ENCODE assay signal across 16 cellular contexts in the genomic region with DNA sequence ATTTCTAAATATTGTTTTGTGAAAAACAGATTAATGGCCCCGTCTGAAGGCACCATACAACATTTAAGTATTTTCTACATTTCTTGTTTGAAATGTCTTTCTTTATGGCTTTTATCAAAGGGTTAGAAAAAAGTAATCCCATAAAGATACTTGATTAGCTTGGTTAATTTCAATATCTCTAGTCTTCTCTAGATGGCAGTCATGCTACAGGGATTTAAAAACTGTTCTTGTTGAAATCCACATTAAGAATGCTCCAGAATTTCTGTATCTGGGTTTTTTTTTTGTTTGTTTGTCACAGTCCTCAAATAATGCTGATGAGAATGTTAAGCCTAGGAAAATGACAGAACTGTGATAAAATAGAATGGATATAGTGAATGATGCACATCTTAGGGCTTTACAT.
DNase-seq lines count a peak whose midpoint lies in the region; ATAC-seq, FAIRE-seq and TF ChIP-seq lines count a peak whose summit lies in the region.
"Had no signal": no experiment of that assay in that cellular context is flagged by ENCODE, and none has a peak within 500 bp of the region (broad histone marks: within the 10 kb centered on the region; RNA-seq: fewer than 3 reads in every experiment).

No MANE protein-coding gene starts in this region.

- H3K4me2 ChIP-seq in keratinocyte (ENCODE audit: control insufficient read depth, extremely low read depth, insufficient read depth, low read depth, low read length) = no peak overlapping the region

- no peaks in the 10 kb centered on the region for H3K4me1 ChIP-seq in keratinocyte (ENCODE audit: control insufficient read depth, extremely low read depth, insufficient read depth, low read length)
- H3K4me1 ChIP-seq: heart right ventricle had no signal

- ATAC-seq in GM21515 (IDR thresholded peaks at IDR 0.05; ENCODE audit: unreplicated experiment) (no peak), GM21529 (IDR thresholded peaks at IDR 0.05; ENCODE audit: unreplicated experiment) (no peak)
- ATAC-seq: activated T-cell treated with anti-CD3 and anti-CD28 coated beads, Interleukin-2, amount 50 U/mL, for 72 hours; heart right ventricle had no signal

- no peak overlapping the region for H2AFZ ChIP-seq in keratinocyte (ENCODE audit: control insufficient read depth, low read length)

- no peak overlapping the region for H3K4me3 ChIP-seq in keratinocyte (ENCODE audit: control insufficient read depth in 2 of 3, extremely low read depth in 1 of 3, insufficient read depth in 2 of 3, low read depth in 1 of 3, low read length in 3 of 3)
- H3K4me3 ChIP-seq: heart right ventricle had no signal

- H3K79me2 ChIP-seq in keratinocyte (ENCODE audit: control insufficient read depth, insufficient read depth, low read length) = no peaks in the 10 kb centered on the region

- TF ChIP-seq EP300 in Ishikawa (IDR thresholded peaks at IDR 0.05; ENCODE audit: borderline replicate concordance) = no peak

- no peaks in the 10 kb centered on the region for H3K9me1 ChIP-seq in keratinocyte (ENCODE audit: control insufficient read depth, extremely low read depth, insufficient read depth, low read length)

- H3K9me3 ChIP-seq in keratinocyte (ENCODE audit: control insufficient read depth, low read depth, low read length) = no peaks in the 10 kb centered on the region

- H3K36me3 ChIP-seq in keratinocyte (ENCODE audit: control insufficient read depth in 2 of 2, extremely low read depth in 1 of 2, insufficient read depth in 2 of 2, low read length in 2 of 2) = no peaks in the 10 kb centered on the region
- H3K36me3 ChIP-seq: heart right ventricle had no signal

- no peak overlapping the region for H3K9ac ChIP-seq in keratinocyte (ENCODE audit: control insufficient read depth, extremely low read depth, insufficient read depth, low read length)

- TF ChIP-seq RAD21 in Ishikawa (IDR thresholded peaks at IDR 0.05; ENCODE audit: low read depth) = peak; percentile 27

- H4K20me1 ChIP-seq in keratinocyte (ENCODE audit: control insufficient read depth, extremely low read depth, insufficient read depth, low read length) = no peaks in the 10 kb centered on the region

- FAIRE-seq in keratinocyte (lab: Jason Lieb, UNC) = peak; percentile 5
- FAIRE-seq: GM12891 had no signal

- TF ChIP-seq CTCF in keratinocyte (optimal IDR thresholded peaks at IDR 0.05 in 1 of 3, IDR thresholded peaks at IDR 0.05 in 1 of 3, conservative IDR thresholded peaks at IDR 0.05 in 1 of 3; ENCODE audit: extremely low read depth in 1 of 3, insufficient read depth in 2 of 3, low read length in 3 of 3) = peak in 1 of 3 experiments; percentile 22

- in situ Hi-C loops in ACHN (cut with HindIII; ENCODE audit: low pct_ligation_motif_present, low pct_unique_long_range_greater_than_20kb, low sequenced_read_pairs) = no loop called here

- no peaks in the 10 kb centered on the region for H3K27me3 ChIP-seq in keratinocyte (ENCODE audit: control insufficient read depth, extremely low read depth, insufficient read depth, low read length)
- H3K27me3 ChIP-seq: heart right ventricle had no signal

- dilution Hi-C loops in keratinocyte (cut with MboI; ENCODE audit: extremely low pct_ligation_motif_present, low sequenced_read_pairs) = no loop called here

- DNase-seq in ACHN = peak; percentile 6
- DNase-seq in amniotic epithelial cell (ENCODE audit: low read depth) = peak; percentile 18
- no peak for DNase-seq in keratinocyte (ENCODE audit: low read depth, low spot score)
- DNase-seq in stimulated activated CD4-positive, alpha-beta T cell treated with anti-CD3 and anti-CD28 coated beads, Interleukin-4, amount 100 ng/mL, for 4 hours = no peak
- no peak for DNase-seq in activated CD8-positive, alpha-beta memory T cell treated with anti-CD3 and anti-CD28 coated beads, Interleukin-2, amount 50 U/mL, for 48 hours
- DNase-seq: activated T-cell treated with anti-CD3 and anti-CD28 coated beads, Interleukin-2, amount 50 U/mL, for 72 hours; C1 segment of cervical spinal cord; heart right ventricle; KBM-7; naive B cell; NK-92 treated with Interleukin-12 subunit alpha and Interleukin-12 subunit beta, amount 100 ng/mL, for 24 hours; stimulated activated CD4-positive, alpha-beta T cell treated with anti-CD3 and anti-CD28 coated beads, Interleukin-2, amount 100 ng/mL, for 24 hours had no signal

- no peak overlapping the region for H3K27ac ChIP-seq in keratinocyte (ENCODE audit: control insufficient read depth, insufficient read depth, low read length)
- H3K27ac ChIP-seq: heart right ventricle had no signal

TF ChIP-seq in Ishikawa, 13 proteins besides CTCF, POLR2A, EP300 and RAD21:
- no peak for TF ChIP-seq ZBTB7A (IDR thresholded peaks at IDR 0.05; ENCODE audit: low read depth)
- no peak for TF ChIP-seq TCF12 (IDR thresholded peaks at IDR 0.05; ENCODE audit: low read depth)
- no peak for TF ChIP-seq NFIC (IDR thresholded peaks at IDR 0.05)
- no peak for TF ChIP-seq TEAD4 (IDR thresholded peaks at IDR 0.05)
- TF ChIP-seq, protein P1, sequence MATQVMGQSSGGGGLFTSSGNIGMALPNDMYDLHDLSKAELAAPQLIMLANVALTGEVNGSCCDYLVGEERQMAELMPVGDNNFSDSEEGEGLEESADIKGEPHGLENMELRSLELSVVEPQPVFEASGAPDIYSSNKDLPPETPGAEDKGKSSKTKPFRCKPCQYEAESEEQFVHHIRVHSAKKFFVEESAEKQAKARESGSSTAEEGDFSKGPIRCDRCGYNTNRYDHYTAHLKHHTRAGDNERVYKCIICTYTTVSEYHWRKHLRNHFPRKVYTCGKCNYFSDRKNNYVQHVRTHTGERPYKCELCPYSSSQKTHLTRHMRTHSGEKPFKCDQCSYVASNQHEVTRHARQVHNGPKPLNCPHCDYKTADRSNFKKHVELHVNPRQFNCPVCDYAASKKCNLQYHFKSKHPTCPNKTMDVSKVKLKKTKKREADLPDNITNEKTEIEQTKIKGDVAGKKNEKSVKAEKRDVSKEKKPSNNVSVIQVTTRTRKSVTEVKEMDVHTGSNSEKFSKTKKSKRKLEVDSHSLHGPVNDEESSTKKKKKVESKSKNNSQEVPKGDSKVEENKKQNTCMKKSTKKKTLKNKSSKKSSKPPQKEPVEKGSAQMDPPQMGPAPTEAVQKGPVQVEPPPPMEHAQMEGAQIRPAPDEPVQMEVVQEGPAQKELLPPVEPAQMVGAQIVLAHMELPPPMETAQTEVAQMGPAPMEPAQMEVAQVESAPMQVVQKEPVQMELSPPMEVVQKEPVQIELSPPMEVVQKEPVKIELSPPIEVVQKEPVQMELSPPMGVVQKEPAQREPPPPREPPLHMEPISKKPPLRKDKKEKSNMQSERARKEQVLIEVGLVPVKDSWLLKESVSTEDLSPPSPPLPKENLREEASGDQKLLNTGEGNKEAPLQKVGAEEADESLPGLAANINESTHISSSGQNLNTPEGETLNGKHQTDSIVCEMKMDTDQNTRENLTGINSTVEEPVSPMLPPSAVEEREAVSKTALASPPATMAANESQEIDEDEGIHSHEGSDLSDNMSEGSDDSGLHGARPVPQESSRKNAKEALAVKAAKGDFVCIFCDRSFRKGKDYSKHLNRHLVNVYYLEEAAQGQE (IDR thresholded peaks at IDR 0.05; ENCODE audit: low read depth) = no peak
- TF ChIP-seq, protein P2, sequence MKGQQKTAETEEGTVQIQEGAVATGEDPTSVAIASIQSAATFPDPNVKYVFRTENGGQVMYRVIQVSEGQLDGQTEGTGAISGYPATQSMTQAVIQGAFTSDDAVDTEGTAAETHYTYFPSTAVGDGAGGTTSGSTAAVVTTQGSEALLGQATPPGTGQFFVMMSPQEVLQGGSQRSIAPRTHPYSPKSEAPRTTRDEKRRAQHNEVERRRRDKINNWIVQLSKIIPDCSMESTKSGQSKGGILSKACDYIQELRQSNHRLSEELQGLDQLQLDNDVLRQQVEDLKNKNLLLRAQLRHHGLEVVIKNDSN (IDR thresholded peaks at IDR 0.05) = no peak
- no peak for TF ChIP-seq EGR1 (IDR thresholded peaks at IDR 0.05)
- TF ChIP-seq, protein P3, sequence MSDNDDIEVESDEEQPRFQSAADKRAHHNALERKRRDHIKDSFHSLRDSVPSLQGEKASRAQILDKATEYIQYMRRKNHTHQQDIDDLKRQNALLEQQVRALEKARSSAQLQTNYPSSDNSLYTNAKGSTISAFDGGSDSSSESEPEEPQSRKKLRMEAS (IDR thresholded peaks at IDR 0.05) = no peak
- TF ChIP-seq CEBPB (IDR thresholded peaks at IDR 0.05) = no peak

Comparison
In these comparisons a context has a peak if more than half of its experiments do, and no peak if none do; other contexts are left out.
1. DNase-seq: peak in ACHN (single experiment) and amniotic epithelial cell (single experiment); none in keratinocyte (single experiment), stimulated activated CD4-positive, alpha-beta T cell treated with anti-CD3 and anti-CD28 coated beads, Interleukin-4, amount 100 ng/mL, for 4 hours (0 of 2) and activated CD8-positive, alpha-beta memory T cell treated with anti-CD3 and anti-CD28 coated beads, Interleukin-2, amount 50 U/mL, for 48 hours (single experiment).